In genomic region chr3:187015903-187016638, GRCh38 we compare ENCODE assay signal across 9 cellular contexts.
A peak's percentile ranks its signal among the peaks of the same experiment; 100 is the strongest.
DNase-seq lines count a peak whose midpoint lies in the region; ATAC-seq lines count a peak whose summit lies in the region.
"Had no signal": no experiment of that assay in that cellular context is flagged by ENCODE, and none has a peak within 500 bp of the region (broad histone marks: within the 10 kb centered on the region; RNA-seq: fewer than 3 reads in every experiment).

No MANE protein-coding gene starts in this region.

- no peaks in the 10 kb centered on the region for H3K9me3 Mint-ChIP-seq in T-helper 1 cell treated with Interleukin-12 subunit alpha and Interleukin-12 subunit beta and Interleukin-4 antibody, amounts not matched to agents 30 μg/mL and 1 μg/mL, for 36 hours

- ATAC-seq in GM18870 (IDR thresholded peaks at IDR 0.05; ENCODE audit: unreplicated experiment) (peak; percentile 46), HG02973 (IDR thresholded peaks at IDR 0.05; ENCODE audit: unreplicated experiment) (peak; percentile 47)

- DNase-seq in A172 (ENCODE audit: low spot score) = peak; percentile 29
- DNase-seq in CD1c-positive myeloid dendritic cell (ENCODE audit: extremely low spot score) = no peak
- DNase-seq in NCI-H774 (lab: John Stamatoyannopoulos, UW) = no peak
- DNase-seq in NCI-H146 treated with DMSO at 0.1 percent for 48 hours (lab: John Stamatoyannopoulos, UW; ENCODE audit: unreplicated experiment) = no peak
- no peak for DNase-seq in AG20443 (ENCODE audit: low spot score)
- DNase-seq: NCI-H510A had no signal

- no peak overlapping the region for H3K4me3 Mint-ChIP-seq in T-helper 1 cell treated with Interleukin-12 subunit alpha and Interleukin-12 subunit beta and Interleukin-4 antibody, amounts not matched to agents 30 μg/mL and 1 μg/mL, for 36 hours

- H3K4me1 Mint-ChIP-seq in T-helper 1 cell treated with Interleukin-12 subunit alpha and Interleukin-12 subunit beta and Interleukin-4 antibody, amounts not matched to agents 30 μg/mL and 1 μg/mL, for 36 hours (ENCODE audit: low read depth) = peaks cover 61% of the 10 kb centered on the region

- H3K27ac Mint-ChIP-seq in T-helper 1 cell treated with Interleukin-12 subunit alpha and Interleukin-12 subunit beta and Interleukin-4 antibody, amounts not matched to agents 30 μg/mL and 1 μg/mL, for 36 hours = peak overlapping the region; percentile 62

- H3K27me3 Mint-ChIP-seq in T-helper 1 cell treated with Interleukin-12 subunit alpha and Interleukin-12 subunit beta and Interleukin-4 antibody, amounts not matched to agents 30 μg/mL and 1 μg/mL, for 36 hours (ENCODE audit: low read depth) = no peaks in the 10 kb centered on the region

- peaks cover 55% of the 10 kb centered on the region for H3K36me3 Mint-ChIP-seq in T-helper 1 cell treated with Interleukin-12 subunit alpha and Interleukin-12 subunit beta and Interleukin-4 antibody, amounts not matched to agents 30 μg/mL and 1 μg/mL, for 36 hours (ENCODE audit: low read depth)
